ENCODE assay signal across 18 cellular contexts in genomic region chr12:59820594-59821011, GRCh38.
"Had no signal": no experiment of that assay in that cellular context is flagged by ENCODE, and none has a peak within 500 bp of the region (broad histone marks: within the 10 kb centered on the region; RNA-seq: fewer than 3 reads in every experiment).

No MANE protein-coding gene starts in this region.

- H2AFZ ChIP-seq: parathyroid adenoma had no signal

- H3K4me1 ChIP-seq: foreskin keratinocyte, parathyroid adenoma had no signal

- H3K9me3 ChIP-seq: thoracic aorta had no signal

- H3K27me3 ChIP-seq: foreskin keratinocyte had no signal

- H3K79me2 ChIP-seq: parathyroid adenoma had no signal

- H3K9ac ChIP-seq: parathyroid adenoma had no signal

- H3K27ac ChIP-seq: coronary artery, foreskin keratinocyte, parathyroid adenoma, thoracic aorta, VCaP had no signal

- H3K4me3 ChIP-seq: coronary artery, thoracic aorta had no signal

- DNase-seq: activated CD8-positive, alpha-beta memory T cell treated with anti-CD3 and anti-CD28 coated beads, Interleukin-2, amount 50 U/mL, for 4 hours; activated CD8-positive, alpha-beta T cell treated with anti-CD3 and anti-CD28 coated beads for 36 hours; activated naive CD4-positive, alpha-beta T cell; activated naive CD8-positive, alpha-beta T cell treated with anti-CD3 and anti-CD28 coated beads, Interleukin-2, amount 50 U/mL, for 24 hours; activated T-cell treated with anti-CD3 and anti-CD28 coated beads, Interleukin-2, amount 50 U/mL, for 72 hours; effector CD8-positive, alpha-beta T cell; foreskin keratinocyte; left colon; naive thymus-derived CD4-positive, alpha-beta T cell; retina; stimulated activated CD4-positive, alpha-beta T cell treated with anti-CD3 and anti-CD28 coated beads, Interleukin-15, amount 100 ng/mL, for 24 hours; stimulated activated CD4-positive, alpha-beta T cell treated with anti-CD3 and anti-CD28 coated beads, Interleukin-4, amount 100 ng/mL, for 24 hours; T-helper 9 cell had no signal

- H3K36me3 ChIP-seq: thoracic aorta had no signal

- FAIRE-seq: urothelium cell line had no signal
